In the genomic region with DNA sequence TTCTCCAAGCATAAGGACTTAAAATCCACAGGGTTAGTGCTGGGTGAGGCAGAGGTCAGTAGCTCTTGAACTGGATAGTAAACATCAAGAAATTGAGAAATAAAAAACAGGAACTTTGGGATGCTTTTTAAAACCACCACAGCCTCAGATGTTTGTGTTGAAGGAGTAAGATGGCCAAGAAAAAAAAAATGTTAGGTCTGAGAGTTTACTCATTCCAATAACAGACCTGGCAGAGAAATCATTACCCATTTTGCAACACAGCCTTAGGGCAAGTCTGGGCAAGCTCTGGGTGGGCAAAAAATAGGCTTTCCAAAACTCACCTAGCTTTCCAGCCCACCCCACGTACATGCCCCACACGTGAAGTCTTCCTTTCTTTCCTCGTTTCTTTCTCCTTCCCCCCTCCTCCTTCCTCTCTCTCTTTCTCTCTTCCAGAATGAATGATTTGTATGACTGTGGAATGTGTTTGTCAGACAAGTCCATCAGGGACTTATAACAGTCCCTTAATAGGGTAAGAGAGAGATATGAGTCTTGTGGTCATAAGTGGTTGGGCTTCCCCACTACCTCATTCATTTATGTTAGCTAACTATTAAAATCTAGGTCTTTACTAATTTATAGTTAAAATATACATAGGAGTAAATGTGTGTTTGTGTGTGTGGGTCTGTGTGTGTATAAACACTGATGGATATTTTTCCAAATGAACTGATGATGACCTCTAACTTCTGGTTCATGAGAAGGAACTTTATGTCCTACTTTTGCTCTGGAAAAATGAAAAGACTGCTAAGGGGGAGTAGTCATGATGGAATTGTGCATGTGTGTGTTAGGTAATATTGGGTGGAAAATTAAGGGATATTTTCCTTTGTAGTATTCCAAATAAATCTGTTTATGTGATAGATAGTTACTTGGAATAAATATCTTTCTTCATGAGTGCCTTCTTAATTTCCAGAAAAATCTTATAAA, we compare ENCODE assay signal across 10 cellular contexts. TPM values are rescaled to one million over a fixed set of nuclear protein-coding genes. Genes with fewer than 3 reads are reported as not detected.
DNase-seq lines count a peak whose midpoint lies in the region; ATAC-seq and TF ChIP-seq lines count a peak whose summit lies in the region.
"Had no signal": no experiment of that assay in that cellular context is flagged by ENCODE, and none has a peak within 500 bp of the region (broad histone marks: within the 10 kb centered on the region; RNA-seq: fewer than 3 reads in every experiment).

No MANE protein-coding gene starts in this region.

- H3K4me1 ChIP-seq in SK-N-SH (ENCODE audit: control insufficient read depth in 1 of 2, insufficient read depth in 2 of 2, low read depth in 1 of 2, low read length in 1 of 2), result peaks cover 0 to 8% of the 10 kb centered on the region in 2 experiments; a peak in 2 of 4 replicates
- peaks cover 0 to 40% (median 10%) of the 10 kb centered on the region in 12 donors for H3K4me1 ChIP-seq in heart left ventricle
- H3K4me1 ChIP-seq in aorta (ENCODE audit: control insufficient read depth in 1 of 2, insufficient read depth in 2 of 2, low read length in 2 of 2), result peaks cover 0 to 4% of the 10 kb centered on the region in 2 donors
- H3K4me1 ChIP-seq in SJCRH30, result no peaks in the 10 kb centered on the region

- no peak for TF ChIP-seq EP300 in SK-N-SH (IDR thresholded peaks at IDR 0.05; ENCODE audit: borderline replicate concordance in 1 of 2, low read depth in 1 of 2, low read length in 1 of 2)

- no peak for ATAC-seq in SK-N-SH treated with all-trans-retinoic acid at 6 μM for 48 hours
- ATAC-seq in HG03558 (IDR thresholded peaks at IDR 0.05; ENCODE audit: extremely low read depth, unreplicated experiment), result peak; percentile 37
- ATAC-seq in heart left ventricle, result peak; percentile 65 to 88 (median 78)
- peak; percentile 67 for ATAC-seq in aorta (ENCODE audit: low FRiP score)
- ATAC-seq: K562 had no signal

- H2AFZ ChIP-seq in SK-N-SH (ENCODE audit: low read depth), result peak overlapping the region; percentile 52; the same call in 1 of the 2 replicates

- POLR2A ChIA-PET in SK-N-SH (lab: Yijun Ruan, JAX), result no interaction called here

- peaks cover 5% of the 10 kb centered on the region for H3F3A ChIP-seq in SK-N-SH (replicated peaks; ENCODE audit: insufficient read depth)

- no peak for TF ChIP-seq POLR2A in heart left ventricle (IDR thresholded peaks at IDR 0.05)

- no peak overlapping the region for H3K4me3 ChIP-seq in SK-N-SH (ENCODE audit: low read depth in 2 of 2, low read length in 1 of 2)
- H3K4me3 ChIP-seq in heart left ventricle, result no peak overlapping the region
- no peak overlapping the region for H3K4me3 ChIP-seq in aorta (ENCODE audit: low read length in 2 of 2)
- H3K4me3 ChIP-seq in SJCRH30, result no peak overlapping the region
- H3K4me3 ChIP-seq: K562, lung had no signal

- WGBS in SK-N-SH (ENCODE audit: low lambda C conversion rate), result 74% methylated on average over 3 of the region's 3 CpGs
- WGBS in heart left ventricle, 4 donors, result 34 to 55% (median 51%) methylated on average over 3 of the region's 3 CpGs
- 17 to 22% methylated on average over 3 of the region's 3 CpGs for WGBS in aorta, 2 donors

- H3K36me3 ChIP-seq in SK-N-SH (replicated peaks in 1 of 2; ENCODE audit: control insufficient read depth in 1 of 2, insufficient read depth in 2 of 2, low read length in 1 of 2) (no peaks in the 10 kb centered on the region), heart left ventricle (no peaks in the 10 kb centered on the region), aorta (ENCODE audit: control insufficient read depth in 1 of 2, insufficient read depth in 2 of 2, low read length in 1 of 2) (no peaks in the 10 kb centered on the region), SJCRH30 (no peaks in the 10 kb centered on the region)

- TF ChIP-seq CTCF in SK-N-SH (IDR thresholded peaks at IDR 0.05) (no peak), heart left ventricle (IDR thresholded peaks at IDR 0.05) (no peak)

- H3K4me2 ChIP-seq in SK-N-SH, result no peak overlapping the region

- no peak overlapping the region for H3K27ac ChIP-seq in SK-N-SH (ENCODE audit: low read depth in 2 of 2, low read length in 1 of 2)
- H3K27ac ChIP-seq in heart left ventricle, result peak overlapping the region in 11 of 12 donors; percentile 29 to 77 (median 43)
- H3K27ac ChIP-seq in aorta (ENCODE audit: low read depth in 1 of 2, low read length in 2 of 2), result no peak overlapping the region
- H3K27ac ChIP-seq in SJCRH30, result no peak overlapping the region

- no peaks in the 10 kb centered on the region for H3K9me3 ChIP-seq in SK-N-SH
- peaks cover 0 to 4% (median 0%) of the 10 kb centered on the region in 12 donors for H3K9me3 ChIP-seq in heart left ventricle
- no peaks in the 10 kb centered on the region for H3K9me3 ChIP-seq in aorta (ENCODE audit: control insufficient read depth, low read length)
- no peaks in the 10 kb centered on the region for H3K9me3 ChIP-seq in SJCRH30 (replicated peaks)

- intact Hi-C loops in heart left ventricle (cut with DNase I) (loop anchor here in 1 of 10 donors (5.0 kb wide), 1 partner anchor 35 kb away; no protein-coding TSS in a partner anchor), aorta (cut with DNase I) (no loop called here)

- TF ChIP-seq RAD21 in SK-N-SH (IDR thresholded peaks at IDR 0.05; ENCODE audit: low read length), result no peak

- no peak for DNase-seq in SK-N-SH
- no peak for DNase-seq in heart left ventricle
- no peak for DNase-seq in aorta
- no peak for DNase-seq in globus pallidus (ENCODE audit: low spot score)
- no peak for DNase-seq in stimulated activated CD4-positive, alpha-beta T cell treated with anti-CD3 and anti-CD28 coated beads, Interleukin-2, amount 100 ng/mL, for 24 hours
- no peak for DNase-seq in SJCRH30

- no peaks in the 10 kb centered on the region for H3K9me2 ChIP-seq in SK-N-SH

- no peaks in the 10 kb centered on the region for H3K27me3 ChIP-seq in SK-N-SH (ENCODE audit: insufficient read depth)
- no peaks in the 10 kb centered on the region for H3K27me3 ChIP-seq in heart left ventricle
- no peaks in the 10 kb centered on the region for H3K27me3 ChIP-seq in aorta (ENCODE audit: control insufficient read depth in 1 of 2, insufficient read depth in 2 of 2, low read length in 1 of 2)
- H3K27me3 ChIP-seq in SJCRH30, result no peaks in the 10 kb centered on the region

- CTCF ChIA-PET in SK-N-SH (lab: Yijun Ruan, JAX), result interaction anchor here (0.6 to 1.5 kb wide), 3 partner anchors 20 to 208 kb away, joined by 3 to 7 read pairs (median 5); no protein-coding TSS in a partner anchor

- H3K79me2 ChIP-seq in SK-N-SH (ENCODE audit: insufficient read depth), result no peaks in the 10 kb centered on the region

- H3K9ac ChIP-seq in SK-N-SH, result no peak overlapping the region

- H4K20me1 ChIP-seq in SK-N-SH (ENCODE audit: insufficient read depth), result no peaks in the 10 kb centered on the region

TF ChIP-seq in SK-N-SH, 30 proteins besides CTCF, POLR2A, EP300 and RAD21 (continues in another document):
- no peak for TF ChIP-seq TAF1 (IDR thresholded peaks at IDR 0.05; ENCODE audit: borderline replicate concordance, low read depth, low read length)
- TF ChIP-seq, protein P1, sequence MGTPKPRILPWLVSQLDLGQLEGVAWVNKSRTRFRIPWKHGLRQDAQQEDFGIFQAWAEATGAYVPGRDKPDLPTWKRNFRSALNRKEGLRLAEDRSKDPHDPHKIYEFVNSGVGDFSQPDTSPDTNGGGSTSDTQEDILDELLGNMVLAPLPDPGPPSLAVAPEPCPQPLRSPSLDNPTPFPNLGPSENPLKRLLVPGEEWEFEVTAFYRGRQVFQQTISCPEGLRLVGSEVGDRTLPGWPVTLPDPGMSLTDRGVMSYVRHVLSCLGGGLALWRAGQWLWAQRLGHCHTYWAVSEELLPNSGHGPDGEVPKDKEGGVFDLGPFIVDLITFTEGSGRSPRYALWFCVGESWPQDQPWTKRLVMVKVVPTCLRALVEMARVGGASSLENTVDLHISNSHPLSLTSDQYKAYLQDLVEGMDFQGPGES (IDR thresholded peaks at IDR 0.05; ENCODE audit: low read depth, low read length), result no peak

TF ChIP-seq in SK-N-SH treated with all-trans-retinoic acid at 6 μM for 48 hours, 23 proteins besides CTCF, POLR2A, EP300 and RAD21:
- TF ChIP-seq ESRRG (CRISPR knock-in tag; IDR thresholded peaks at IDR 0.05) (no peak), BACH2 (CRISPR knock-in tag; IDR thresholded peaks at IDR 0.05; ENCODE audit: borderline replicate concordance) (no peak), ISL1 (CRISPR knock-in tag; IDR thresholded peaks at IDR 0.05) (no peak)
TF ChIP-seq in SK-N-SH treated with all-trans-retinoic acid at 6 μM for 48 hours: peak in this region for 0.

RNA-seq across cellular contexts. Expression of a gene that starts 18.0 kb away (rescaled TPM):
- polyA plus RNA-seq in SK-N-SH (2012; rRNA removed) (12.7 and 17.4 TPM in 2 replicates), heart left ventricle (1 to 10 TPM; 3.2 to 6.3 TPM), aorta (10 to 100 TPM in 1 of 2 donors, 1 to 10 TPM in 1; 8.5 to 15.9 TPM)
- 13.5 and 13.9 TPM in 2 replicates for polyA plus RNA-seq in SK-N-SH (2012; cell fraction: cytosol; rRNA removed)
- polyA plus RNA-seq in SK-N-SH (2012; cell fraction: nucleus; rRNA removed), result 19.6 and 19.8 TPM in 2 replicates
- total RNA-seq in heart left ventricle (10 to 100 TPM in 8 of 9 donors, 1 to 10 TPM in 1; 9.7 to 37.3 (median 11.1) TPM), aorta (10 to 100 TPM; 49.8 to 96.7 TPM)
- 43.7 and 51.0 TPM in 2 replicates for total RNA-seq in SJCRH30 (2014; rRNA removed; shearing (Covaris generic))

Comparison
In these comparisons a context has a peak if more than half of its experiments do, and no peak if none do; other contexts are left out.
1. H3K27ac ChIP-seq: peak in heart left ventricle (11 of 12); none in SK-N-SH (0 of 2), aorta (0 of 2) and SJCRH30 (single experiment).